Comparison of ENCODE assay signal across 1 cellular context in genomic region chr2:10285578-10286198, GRCh38.
TF ChIP-seq lines count a peak whose summit lies in the region.

No MANE protein-coding gene starts in this region.

TF ChIP-seq in HepG2, 621 proteins besides CTCF, POLR2A, EP300 and RAD21 (continued from another document and continues in another):
- peak; percentile 51; the same call in 1 of the 2 replicates for TF ChIP-seq THRA (CRISPR knock-in tag; IDR thresholded peaks at IDR 0.05; ENCODE audit: borderline replicate concordance)
- TF ChIP-seq KMT2B (CRISPR knock-in tag; IDR thresholded peaks at IDR 0.05): peak; percentile 72; the same call in 1 of the 2 replicates
- 0 out of 2 replicates have a peak, but pooled peaks have one; percentile 54 for TF ChIP-seq SKIL (CRISPR knock-in tag; IDR thresholded peaks at IDR 0.05; ENCODE audit: borderline replicate concordance)
- no peak for TF ChIP-seq ZNF646 (CRISPR knock-in tag; IDR thresholded peaks at IDR 0.05)
- peak; percentile 77 for TF ChIP-seq POLR2G (IDR thresholded peaks at IDR 0.05; ENCODE audit: low read depth, low read length)
- TF ChIP-seq PATZ1 (CRISPR knock-in tag; IDR thresholded peaks at IDR 0.05): peak; percentile 72; the same call in 1 of the 2 replicates
- TF ChIP-seq NFKB2 (CRISPR knock-in tag; IDR thresholded peaks at IDR 0.05; ENCODE audit: borderline replicate concordance): peak; percentile 84; the same call in 1 of the 2 replicates
- TF ChIP-seq HINFP (CRISPR knock-in tag; IDR thresholded peaks at IDR 0.05; ENCODE audit: low read depth): no peak
- peak; percentile 54; the same call in 1 of the 2 replicates for TF ChIP-seq ARNTL (CRISPR knock-in tag; IDR thresholded peaks at IDR 0.05)
- TF ChIP-seq ZNF382 (CRISPR knock-in tag; IDR thresholded peaks at IDR 0.05; ENCODE audit: borderline replicate concordance): no peak
- 0 out of 2 replicates have a peak, but pooled peaks have one; percentile 56 for TF ChIP-seq ZBTB7B (CRISPR knock-in tag; IDR thresholded peaks at IDR 0.05)
- TF ChIP-seq ZNF678 (CRISPR knock-in tag; IDR thresholded peaks at IDR 0.05): peak; percentile 82
- TF ChIP-seq ZNF496 (CRISPR knock-in tag; IDR thresholded peaks at IDR 0.05; ENCODE audit: insufficient replicate concordance): no peak
- peak; percentile 23; the same call in 1 of the 2 replicates for TF ChIP-seq RELA (CRISPR knock-in tag; IDR thresholded peaks at IDR 0.05)
- TF ChIP-seq ZNF597 (CRISPR knock-in tag; IDR thresholded peaks at IDR 0.05): no peak
- TF ChIP-seq ZBTB20 (CRISPR knock-in tag; IDR thresholded peaks at IDR 0.05; ENCODE audit: borderline replicate concordance, low read depth): peak; percentile 20; the same call in 1 of the 2 replicates
- 0 out of 2 replicates have a peak, but pooled peaks have one; percentile 19 for TF ChIP-seq NFYC (CRISPR knock-in tag; IDR thresholded peaks at IDR 0.05)
- no peak for TF ChIP-seq MBNL3 (CRISPR knock-in tag; conservative IDR thresholded peaks at IDR 0.05)
- peak; percentile 78 for TF ChIP-seq SRSF1 (optimal IDR thresholded peaks at IDR 0.05; ENCODE audit: low read depth, low read length)
- TF ChIP-seq ZFP36L2 (CRISPR knock-in tag; IDR thresholded peaks at IDR 0.05): no peak
- no peak for TF ChIP-seq PRPF4 (IDR thresholded peaks at IDR 0.05; ENCODE audit: low read depth, low read length, poor library complexity, severe bottlenecking)
- no peak for TF ChIP-seq SALL2 (CRISPR knock-in tag; IDR thresholded peaks at IDR 0.05)
- TF ChIP-seq ISL2 (CRISPR knock-in tag; IDR thresholded peaks at IDR 0.05): 0 out of 2 replicates have a peak, but pooled peaks have one; percentile 21
- no peak; the same call in 1 of the 2 replicates for TF ChIP-seq ZNF749 (CRISPR knock-in tag; IDR thresholded peaks at IDR 0.05; ENCODE audit: borderline replicate concordance)
- TF ChIP-seq ZNF263 (CRISPR knock-in tag; IDR thresholded peaks at IDR 0.05): peak; percentile 49; the same call in 1 of the 2 replicates
- TF ChIP-seq TEAD3 (CRISPR knock-in tag; optimal IDR thresholded peaks at IDR 0.05; ENCODE audit: borderline replicate concordance): peak; percentile 86
- no peak for TF ChIP-seq ZNF18 (CRISPR knock-in tag; IDR thresholded peaks at IDR 0.05; ENCODE audit: insufficient replicate concordance)
- TF ChIP-seq RBAK (CRISPR knock-in tag; IDR thresholded peaks at IDR 0.05): no peak
- TF ChIP-seq SNAI1 (CRISPR knock-in tag; IDR thresholded peaks at IDR 0.05; ENCODE audit: borderline replicate concordance): no peak
- TF ChIP-seq ISX (CRISPR knock-in tag; conservative IDR thresholded peaks at IDR 0.05): no peak
- TF ChIP-seq NONO (IDR thresholded peaks at IDR 0.05): no peak
- TF ChIP-seq NONO (CRISPR knock-in tag; conservative IDR thresholded peaks at IDR 0.05): peak; percentile 84
- no peak for TF ChIP-seq BCLAF1 (IDR thresholded peaks at IDR 0.05)
- peak; percentile 96 for TF ChIP-seq MAFG (CRISPR knock-in tag; IDR thresholded peaks at IDR 0.05)
- no peak for TF ChIP-seq HCFC1 (IDR thresholded peaks at IDR 0.05; ENCODE audit: low read depth, low read length)
- TF ChIP-seq ZNF335 (CRISPR knock-in tag; IDR thresholded peaks at IDR 0.05): no peak
- TF ChIP-seq DNMT1 (CRISPR knock-in tag; IDR thresholded peaks at IDR 0.05): no peak
- no peak for TF ChIP-seq SUZ12 (IDR thresholded peaks at IDR 0.05; ENCODE audit: low read depth, low read length)
- no peak for TF ChIP-seq ZNF34 (CRISPR knock-in tag; IDR thresholded peaks at IDR 0.05; ENCODE audit: borderline replicate concordance)
- TF ChIP-seq ZUFSP (CRISPR knock-in tag; IDR thresholded peaks at IDR 0.05; ENCODE audit: borderline replicate concordance): no peak
